Comparison of ENCODE assay signal across 24 cellular contexts in the genomic region with DNA sequence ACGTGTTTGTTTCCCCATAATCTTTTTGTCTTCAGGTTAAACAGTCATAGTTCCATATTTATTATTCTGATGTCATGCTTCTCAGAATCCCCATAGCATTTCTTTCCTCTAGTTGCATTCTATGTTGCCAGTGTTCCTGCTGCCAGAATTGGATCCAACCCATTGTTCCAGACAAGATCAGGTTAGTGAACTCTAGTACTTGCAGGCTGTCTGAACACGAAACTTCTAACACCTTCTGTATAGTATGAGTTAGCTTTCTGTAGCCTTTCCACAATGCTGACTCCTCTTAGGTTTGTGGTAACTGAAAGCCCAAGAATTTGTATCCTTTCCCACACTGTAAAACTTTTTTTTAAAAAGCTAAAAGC.
"Had no signal": no experiment of that assay in that cellular context is flagged by ENCODE, and none has a peak within 500 bp of the region (broad histone marks: within the 10 kb centered on the region; RNA-seq: fewer than 3 reads in every experiment).

No MANE protein-coding gene starts in this region.

- ATAC-seq: activated CD4-positive, CD25-positive, alpha-beta regulatory T cell treated with anti-CD3 and anti-CD28 coated beads, Interleukin-2, amount 50 U/mL, for 24 hours; activated CD8-positive, alpha-beta T cell treated with anti-CD3 and anti-CD28 coated beads for 36 hours; activated T-cell treated with anti-CD3 and anti-CD28 coated beads, Interleukin-2, amount 50 U/mL, for 4 hours; activated T-helper 17 cell treated with anti-CD3 and anti-CD28 coated beads, Interleukin-2, amount 50 U/mL, for 72 hours; esophagus mucosa; T-helper 17 cell had no signal

- H3K4me3 Mint-ChIP-seq: activated B cell treated with CpG ODN at 0.5 μM for 24 hours; activated CD8-positive, alpha-beta T cell treated with anti-CD3 and anti-CD28 coated beads for 36 hours; activated naive CD8-positive, alpha-beta T cell; activated T-cell treated with anti-CD3 and anti-CD28 coated beads, Interleukin-2, amount 50 U/mL, for 4 hours; activated T-helper 17 cell treated with anti-CD3 and anti-CD28 coated beads, Interleukin-2, amount 50 U/mL, for 72 hours; brain; T-helper 17 cell; T-helper 2 cell treated with Interferon-gamma antibody and Interleukin-4, amounts not matched to agents 5 μg/mL and 100 μg/mL, for 36 hours had no signal

- H3K4me3 ChIP-seq: breast epithelium, cardiac muscle cell, colonic mucosa had no signal

- DNase-seq: activated B cell treated with CpG ODN at 0.5 μM for 24 hours; activated CD4-positive, alpha-beta T cell treated with anti-CD3 and anti-CD28 coated beads, Interleukin-2, amount 50 U/mL, for 1 hour; activated CD8-positive, alpha-beta memory T cell treated with anti-CD3 and anti-CD28 coated beads for 24 hours; activated effector memory CD4-positive, alpha-beta T cell treated with Interleukin-2 at 50 U/mL for 16 hours; activated gamma-delta T cell treated with Interleukin-2 at 50 U/mL for 16 hours; activated naive CD4-positive, alpha-beta T cell treated with anti-CD3 and anti-CD28 coated beads, Interleukin-2, amount 50 U/mL, for 16 hours; activated naive CD4-positive, alpha-beta T cell treated with Interleukin-2 at 50 U/mL for 16 hours; activated T-cell treated with anti-CD3 and anti-CD28 coated beads, Interleukin-2, amount 50 U/mL, for 4 hours; central memory CD4-positive, alpha-beta T cell; cerebellar nuclear complex; effector CD8-positive, alpha-beta T cell; T-helper 17 cell; T1000 had no signal

- H3K27me3 ChIP-seq: breast epithelium, colonic mucosa had no signal

- H3K9me3 ChIP-seq: breast epithelium, colonic mucosa had no signal

- H3K27ac ChIP-seq: breast epithelium, cardiac muscle cell, colonic mucosa, WERI-Rb-1 had no signal

- H3K36me3 Mint-ChIP-seq: activated naive CD8-positive, alpha-beta T cell; brain had no signal

- H3K27ac Mint-ChIP-seq: activated B cell treated with CpG ODN at 0.5 μM for 24 hours; activated CD8-positive, alpha-beta T cell treated with anti-CD3 and anti-CD28 coated beads for 36 hours; activated naive CD8-positive, alpha-beta T cell; activated T-helper 17 cell treated with anti-CD3 and anti-CD28 coated beads, Interleukin-2, amount 50 U/mL, for 72 hours; brain; T-helper 17 cell; T-helper 2 cell treated with Interferon-gamma antibody and Interleukin-4, amounts not matched to agents 5 μg/mL and 100 μg/mL, for 36 hours had no signal

- H3K27me3 Mint-ChIP-seq: brain had no signal

- H3K9me3 Mint-ChIP-seq: activated B cell treated with CpG ODN at 0.5 μM for 24 hours; activated CD8-positive, alpha-beta T cell treated with anti-CD3 and anti-CD28 coated beads for 36 hours; activated T-cell treated with anti-CD3 and anti-CD28 coated beads, Interleukin-2, amount 50 U/mL, for 4 hours; activated T-helper 17 cell treated with anti-CD3 and anti-CD28 coated beads, Interleukin-2, amount 50 U/mL, for 72 hours; brain; T-helper 2 cell treated with Interferon-gamma antibody and Interleukin-4, amounts not matched to agents 5 μg/mL and 100 μg/mL, for 36 hours had no signal

- H3K4me1 ChIP-seq: breast epithelium, colonic mucosa had no signal

- H3K4me1 Mint-ChIP-seq: activated T-helper 17 cell treated with anti-CD3 and anti-CD28 coated beads, Interleukin-2, amount 50 U/mL, for 72 hours had no signal

- H3K36me3 ChIP-seq: breast epithelium, cardiac muscle cell, colonic mucosa, WERI-Rb-1 had no signal
